ENCODE assay signal across 8 cellular contexts in genomic region chr11:9015677-9016076, GRCh38. TPM values are rescaled to one million over a fixed set of nuclear protein-coding genes. Genes with fewer than 3 reads are reported as not detected.
DNase-seq lines count a peak whose midpoint lies in the region; ATAC-seq, FAIRE-seq and TF ChIP-seq lines count a peak whose summit lies in the region.

No MANE protein-coding gene starts in this region.

- DNase-seq in HAP-1 (ENCODE audit: low spot score in 2 of 2) (peak; percentile 75 to 79), NCI-H1694 treated with DMSO at 0.1 percent for 48 hours (lab: John Stamatoyannopoulos, UW) (peak; percentile 34), T-helper 22 cell (ENCODE audit: low read depth) (peak; percentile 15), GM12878 (ENCODE audit: low read depth, low spot score) (peak; percentile 31), iPS DF 19.7 (ENCODE audit: low read depth, low spot score) (peak; percentile 61), smooth muscle cell of the brain vasculature (ENCODE audit: low read depth, low spot score) (peak; percentile 50)

- H3K4me2 ChIP-seq in DOHH2 (ENCODE audit: low read length) (no peak overlapping the region), GM12878 (ENCODE audit: control insufficient read depth, insufficient read depth) (no peak overlapping the region)

- H3K4me3 ChIP-seq in DOHH2 (ENCODE audit: low read length) (no peak overlapping the region), HAP-1 (no peak overlapping the region), GM12878 (no peak overlapping the region)

- H3K27me3 ChIP-seq in DOHH2 (ENCODE audit: control insufficient read depth, low read length) (no peaks in the 10 kb centered on the region), HAP-1 (ENCODE audit: low read depth) (no peaks in the 10 kb centered on the region), GM12878 (replicated peaks in 1 of 2; ENCODE audit: control insufficient read depth in 2 of 2, insufficient read depth in 2 of 2, low read length in 1 of 2) (no peaks in the 10 kb centered on the region; a peak in 1 of 4 replicates)

- POLR2A ChIA-PET in GM12878 (lab: Charles Lee) = no interaction called here

- no peak for TF ChIP-seq POLR2A in GM12878 (IDR thresholded peaks at IDR 0.05; ENCODE audit: low read depth, low read length)

- TF ChIP-seq CTCF in DOHH2 (IDR thresholded peaks at IDR 0.05; ENCODE audit: low read depth, low read length, poor library complexity, severe bottlenecking) (peak; percentile 80), GM12878 (IDR thresholded peaks at IDR 0.05 in 2 of 3, conservative IDR thresholded peaks at IDR 0.05 in 1 of 3; ENCODE audit: control insufficient read depth in 2 of 3, extremely low read depth in 1 of 3, insufficient read depth in 1 of 3, low read depth in 3 of 3, low read length in 3 of 3) (peak; percentile 77 to 90 (median 81))

- intact Hi-C loops in GM12878 (cut with micrococcal nuclease; ENCODE audit: unreplicated experiment) = loop anchor here (1.0 to 10.0 kb wide), 5 partner anchors 45 to 492 kb away; partner anchors contain the start of gene SCUBE2

- no peaks in the 10 kb centered on the region for H3K79me2 ChIP-seq in DOHH2 (ENCODE audit: control insufficient read depth, low read length)
- no peaks in the 10 kb centered on the region for H3K79me2 ChIP-seq in GM12878 (ENCODE audit: control insufficient read depth, insufficient read depth, low read length)

- FAIRE-seq in GM12878 (lab: Jason Lieb, UNC) = peak; percentile 97

- no peak overlapping the region for H2AFZ ChIP-seq in GM12878 (ENCODE audit: control insufficient read depth, low read depth, low read length)

- no peaks in the 10 kb centered on the region for H4K20me1 ChIP-seq in DOHH2 (ENCODE audit: control insufficient read depth, insufficient read depth, low read depth, low read length)
- no peaks in the 10 kb centered on the region for H4K20me1 ChIP-seq in GM12878 (ENCODE audit: control insufficient read depth, insufficient read depth)

- RAD21 ChIA-PET in GM12878 (lab: Charles Lee; ENCODE audit: unreplicated experiment) = interaction anchor here (0.7 to 5.0 kb wide), 23 partner anchors 13 to 519 kb away, joined by 3 to 106 read pairs (median 4); no protein-coding TSS in a partner anchor

- no peaks in the 10 kb centered on the region for H3F3A ChIP-seq in DOHH2 (ENCODE audit: control insufficient read depth, insufficient read depth)

- in situ Hi-C loops in HAP-1 (cut with MboI; ENCODE audit: low sequenced_read_pairs) = loop anchor here (5.0 kb wide), 1 partner anchor 122 kb away; no protein-coding TSS in a partner anchor
- in situ Hi-C loops in GM12878 (cut with MboI) = loop anchor here (5.0 kb wide), 1 partner anchor 122 kb away; no protein-coding TSS in a partner anchor

- H3K36me3 ChIP-seq in DOHH2 (ENCODE audit: control insufficient read depth, low read length) (no peaks in the 10 kb centered on the region), HAP-1 (replicated peaks) (no peaks in the 10 kb centered on the region), GM12878 (ENCODE audit: control insufficient read depth in 2 of 2, insufficient read depth in 2 of 2, low read length in 1 of 2) (no peaks in the 10 kb centered on the region)

- peak; percentile 77 for TF ChIP-seq RAD21 in GM12878 (IDR thresholded peaks at IDR 0.05; ENCODE audit: insufficient read depth, low read depth, low read length)

- H3K27ac ChIP-seq in DOHH2 (ENCODE audit: low read depth, low read length) (no peak overlapping the region), GM12878 (ENCODE audit: control insufficient read depth, insufficient read depth) (no peak overlapping the region)

- peaks cover 10% of the 10 kb centered on the region for H3K4me1 ChIP-seq in DOHH2 (ENCODE audit: control insufficient read depth, low read length)
- 0 out of 2 replicates have a peak, but pooled peaks cover 3% of the 10 kb centered on the region for H3K4me1 ChIP-seq in HAP-1
- no peaks in the 10 kb centered on the region; the same call in none of the 2 replicates for H3K4me1 ChIP-seq in GM12878 (ENCODE audit: control insufficient read depth, insufficient read depth, low read length)

- CTCF ChIA-PET in GM12878 (lab: Yijun Ruan, JAX) = interaction anchor here (0.5 to 10.2 kb wide), 50 partner anchors 9 to 1140 kb away, joined by 3 to 323 read pairs (median 4); partner anchors contain the start of gene DENND5A

- BruUV-seq in GM12878 (replicated peaks; lab: Mats Ljungman, UMichigan) = no TSS peak

- H3K9me3 ChIP-seq in DOHH2 (ENCODE audit: control insufficient read depth, insufficient read depth, low read length) (no peaks in the 10 kb centered on the region), HAP-1 (peaks cover 1% of the 10 kb centered on the region; the same call in 1 of the 2 replicates), GM12878 (replicated peaks; ENCODE audit: control insufficient read depth, insufficient read depth, low read length) (no peaks in the 10 kb centered on the region)

- no peak for TF ChIP-seq EP300 in GM12878 (IDR thresholded peaks at IDR 0.05; ENCODE audit: borderline replicate concordance in 1 of 2, control insufficient read depth in 1 of 2, low read depth in 2 of 2, low read length in 2 of 2)

- peak; percentile 99 for ATAC-seq in GM12878
- no peak for ATAC-seq in HG03196 (IDR thresholded peaks at IDR 0.05; ENCODE audit: unreplicated experiment)

- WGBS in GM12878 (ENCODE audit: insufficient coverage, insufficient replicate concordance, low lambda C conversion rate, missing lambda C conversion rate) = 1% methylated on average over 4 of the region's 4 CpGs

- H3K9me2 ChIP-seq in DOHH2 (replicated peaks; ENCODE audit: control insufficient read depth, low read length) = no peaks in the 10 kb centered on the region

- no peak overlapping the region for H3K9ac ChIP-seq in GM12878 (ENCODE audit: control insufficient read depth, insufficient read depth, low read length)

- SMC1A ChIA-PET in GM12878 (lab: Charles Lee; ENCODE audit: uncharacterized antibody, unreplicated experiment) = interaction anchor here (0.6 to 4.9 kb wide), 23 partner anchors 9 to 491 kb away, joined by 3 to 95 read pairs (median 5); no protein-coding TSS in a partner anchor

TF ChIP-seq in GM12878, 131 proteins besides CTCF, POLR2A, EP300 and RAD21:
- TF ChIP-seq MEF2B (IDR thresholded peaks at IDR 0.05; ENCODE audit: partially characterized antibody, poor library complexity, severe bottlenecking) (no peak), ZNF24 (IDR thresholded peaks at IDR 0.05) (0 out of 2 replicates have a peak, but pooled peaks have one; percentile 21), SMARCA5 (IDR thresholded peaks at IDR 0.05) (peak; percentile 61; the same call in 1 of the 2 replicates), YY1 (IDR thresholded peaks at IDR 0.05; ENCODE audit: low read depth, low read length) (peak; percentile 75; the same call in 1 of the 2 replicates), SMC3 (IDR thresholded peaks at IDR 0.05; ENCODE audit: borderline replicate concordance, low read length) (peak; percentile 86)

RNA-seq across cellular contexts. Expression of gene NRIP3, which starts 11.9 kb away (rescaled TPM):
- total RNA-seq in GM12878 (2013; cell fraction: nucleolus; rRNA removed) = not detected in 2 replicates
- under 0.01 and 0.22 TPM in 2 replicates for total RNA-seq in GM12878 (2014; rRNA removed)
- total RNA-seq in GM12878 (2014; rRNA removed; fragmentation: Illumina TruSeq; extraction: Trizol) = 0.09 TPM in 1 of 2 replicates, not detected in the other
- not detected in 2 replicates for total RNA-seq in GM12878 (2021)
- 0.05 TPM for polyA plus RNA-seq in GM12878 (2011; ENCODE audit: low read depth)
- not detected in 2 replicates for polyA plus RNA-seq in GM12878 (2011; rRNA removed)
- not detected in 2 replicates for polyA plus RNA-seq in GM12878 (2011; cell fraction: cytosol; rRNA removed)
- polyA plus RNA-seq in GM12878 (2011; cell fraction: nucleus; rRNA removed) = not detected in 2 replicates
- not detected in 2 replicates for polyA plus RNA-seq in GM12878 (2012)
- polyA plus RNA-seq in GM12878 (2014; fragmentation: Illumina TruSeq; extraction: Trizol) = not detected in 2 replicates
- polyA plus RNA-seq in GM12878 (2014; fragmentation: Nextera tagmentation; extraction: Ambion mirVana) = not detected
- 0.25 TPM in 1 of 2 replicates, not detected in the other for polyA plus RNA-seq in GM12878 (2014; rRNA removed)
- under 1 TPM in 1 of 2 experiments, not detected in 1; 0.25 TPM for polyA plus RNA-seq in GM12878 (2016; fragmentation: Nextera tagmentation; extraction: Ambion mirVana)
- polyA minus RNA-seq in GM12878 (2011; rRNA and poly(A)+ RNA removed) = not detected in 2 replicates
- polyA minus RNA-seq in GM12878 (2011; cell fraction: cytosol; rRNA and poly(A)+ RNA removed) = not detected in 2 replicates
- not detected in 2 replicates for polyA minus RNA-seq in GM12878 (2011; cell fraction: nucleus; rRNA and poly(A)+ RNA removed)

RNA-seq across cellular contexts. Expression of gene TMEM9B, which starts 51.4 kb away (rescaled TPM):
- total RNA-seq in GM12878 (2013; cell fraction: nucleolus; rRNA removed) = 25.6 and 28.7 TPM in 2 replicates
- total RNA-seq in GM12878 (2014; rRNA removed) (31.2 and 33.8 TPM in 2 replicates), GM12878 (2014; rRNA removed; fragmentation: Illumina TruSeq; extraction: Trizol) (28.1 and 28.7 TPM in 2 replicates), GM12878 (2021) (20.8 and 23.1 TPM in 2 replicates)
- polyA plus RNA-seq in GM12878 (2011; ENCODE audit: low read depth) = 20.5 TPM
- polyA plus RNA-seq in GM12878 (2011; rRNA removed) (43.6 and 55.7 TPM in 2 replicates), GM12878 (2014; fragmentation: Illumina TruSeq; extraction: Trizol) (33.2 and 41.0 TPM in 2 replicates), GM12878 (2014; fragmentation: Nextera tagmentation; extraction: Ambion mirVana) (10 to 100 TPM; 11.5 to 16.6 TPM), GM12878 (2014; rRNA removed) (24.3 and 26.4 TPM in 2 replicates), GM12878 (2016; fragmentation: Nextera tagmentation; extraction: Ambion mirVana) (10 to 100 TPM; 48.0 to 54.0 TPM)
- 20.3 and 22.4 TPM in 2 replicates for polyA plus RNA-seq in GM12878 (2011; cell fraction: cytosol; rRNA removed)
- 11.0 TPM in 2 replicates for polyA plus RNA-seq in GM12878 (2011; cell fraction: nucleus; rRNA removed)
- polyA plus RNA-seq in GM12878 (2012) = 21.4 and 32.5 TPM in 2 replicates
- polyA minus RNA-seq in GM12878 (2011; rRNA and poly(A)+ RNA removed) = 19.4 and 23.4 TPM in 2 replicates
- 5.9 and 8.7 TPM in 2 replicates for polyA minus RNA-seq in GM12878 (2011; cell fraction: cytosol; rRNA and poly(A)+ RNA removed)
- polyA minus RNA-seq in GM12878 (2011; cell fraction: nucleus; rRNA and poly(A)+ RNA removed) = 5.4 and 9.4 TPM in 2 replicates

Comparison
In these comparisons a context has a peak if more than half of its experiments do, and no peak if none do; other contexts are left out.
1. DNase-seq: peak in every context shown above with its lines; median percentile 77 in HAP-1; 61 in iPS DF 19.7; 50 in smooth muscle cell of the brain vasculature; 34 in NCI-H1694 treated with DMSO at 0.1 percent for 48 hours; 31 in GM12878; 15 in T-helper 22 cell.